Comparison of ENCODE assay signal across 8 cellular contexts in genomic region chr6:145963216-145964068, GRCh38. TPM values are rescaled to one million over a fixed set of nuclear protein-coding genes. Genes with fewer than 3 reads are reported as not detected.
DNase-seq lines count a peak whose midpoint lies in the region; ATAC-seq and TF ChIP-seq lines count a peak whose summit lies in the region.

No MANE protein-coding gene starts in this region.

- no peaks in the 10 kb centered on the region for H3K36me3 ChIP-seq in mesenchymal stem cell (ENCODE audit: control insufficient read depth in 1 of 2, insufficient read depth in 2 of 2, low read depth in 1 of 2, low read length in 2 of 2)

- peak; percentile 29 for ATAC-seq in HG02588 (IDR thresholded peaks at IDR 0.05; ENCODE audit: unreplicated experiment)
- ATAC-seq in GM18519 (IDR thresholded peaks at IDR 0.05; ENCODE audit: low FRiP score, unreplicated experiment): no peak

- no peak overlapping the region for H2BK15ac ChIP-seq in mesenchymal stem cell (ENCODE audit: low read depth, poor library complexity, severe bottlenecking)

- H3K9ac ChIP-seq in mesenchymal stem cell (ENCODE audit: low read length): peak overlapping the region; percentile 97

- in situ Hi-C loops in GM13977 (cut with MboI; ENCODE audit: low pct_unique_long_range_greater_than_20kb, low sequenced_read_pairs, unreplicated experiment): no loop called here

- no peak overlapping the region for H2BK120ac ChIP-seq in mesenchymal stem cell (ENCODE audit: low read depth, low read length)

- no peak overlapping the region for H2BK12ac ChIP-seq in mesenchymal stem cell (ENCODE audit: low read length in 2 of 2)

- TF ChIP-seq CTCF in GM13977 (IDR thresholded peaks at IDR 0.05; ENCODE audit: extremely low read depth, insufficient read depth, missing control alignments): no peak

- H4K8ac ChIP-seq in mesenchymal stem cell (ENCODE audit: low read length): peak overlapping the region; percentile 82

- H3K27me3 ChIP-seq in mesenchymal stem cell (ENCODE audit: control insufficient read depth in 1 of 2, insufficient read depth in 1 of 2, low read length in 2 of 2): no peaks in the 10 kb centered on the region

- H3K23ac ChIP-seq in mesenchymal stem cell (ENCODE audit: low read length in 2 of 2): no peak overlapping the region

- peak overlapping the region; percentile 55 for H2AFZ ChIP-seq in mesenchymal stem cell (ENCODE audit: low read depth, low read length)

- peak overlapping the region; percentile 41 for H3K27ac ChIP-seq in mesenchymal stem cell (ENCODE audit: low read length, poor library complexity, severe bottlenecking)

- peaks cover 8% of the 10 kb centered on the region for H3K79me1 ChIP-seq in mesenchymal stem cell (replicated peaks; ENCODE audit: low read length, poor library complexity, severe bottlenecking)

- H2AK5ac ChIP-seq in mesenchymal stem cell (ENCODE audit: low read length, severe bottlenecking): no peak overlapping the region

- peak overlapping the region; percentile 78 for H4K91ac ChIP-seq in mesenchymal stem cell (ENCODE audit: low read length)

- peak overlapping the region in 1 of 2 experiments; percentile 76 for H3K14ac ChIP-seq in mesenchymal stem cell (ENCODE audit: low read length in 2 of 2)

- peak overlapping the region; percentile 92 to 93 for H3K4me3 ChIP-seq in mesenchymal stem cell (ENCODE audit: insufficient read depth in 1 of 2, low read depth in 1 of 2, low read length in 2 of 2)

- H3K18ac ChIP-seq in mesenchymal stem cell (ENCODE audit: low read depth in 1 of 2, low read length in 2 of 2): peak overlapping the region; percentile 61 to 95

- 0% methylated on average over 43 of the region's 44 CpGs for WGBS in mesenchymal stem cell

- H3K9me3 ChIP-seq in mesenchymal stem cell (ENCODE audit: control insufficient read depth, low read length): no peaks in the 10 kb centered on the region

- H3K4ac ChIP-seq in mesenchymal stem cell (ENCODE audit: low read depth in 1 of 2, low read length in 2 of 2): peak overlapping the region; percentile 24 to 45

- no peaks in the 10 kb centered on the region for H3K4me1 ChIP-seq in mesenchymal stem cell (ENCODE audit: control insufficient read depth, insufficient read depth, low read depth, low read length)

- H2BK5ac ChIP-seq in mesenchymal stem cell (ENCODE audit: low read depth, low read length, poor library complexity, severe bottlenecking): no peak overlapping the region

- H3K4me2 ChIP-seq in mesenchymal stem cell (ENCODE audit: low read length, poor library complexity, severe bottlenecking): peak overlapping the region; percentile 88

- peak; percentile 32 for DNase-seq in GM13977 (ENCODE audit: low spot score)
- peak; percentile 67 for DNase-seq in NCI-H1105 (lab: John Stamatoyannopoulos, UW)
- peak; percentile 29 for DNase-seq in activated CD4-positive, alpha-beta T cell treated with anti-CD3 and anti-CD28 coated beads, Interleukin-2, amount 50 U/mL, for 1 hour
- peak; percentile 23 for DNase-seq in effector CD4-positive, alpha-beta T cell
- peak; percentile 75 for DNase-seq in mesenchymal stem cell
- DNase-seq in stimulated activated CD8-positive, alpha-beta memory T cell treated with anti-CD3 and anti-CD28 coated beads, Interleukin-12 subunit alpha, Interleukin-12 subunit beta, amount 100 ng/mL, for 1 hour (ENCODE audit: low read depth): peak; percentile 16

RNA-seq across cellular contexts. Expression of gene SHPRH, which starts 0.7 kb away (rescaled TPM):
- 3.9 TPM for polyA plus RNA-seq in mesenchymal stem cell (2013, experiment 1 of 2)
- 3.5 TPM for polyA plus RNA-seq in mesenchymal stem cell (2013, experiment 2 of 2)

Comparison
In these comparisons a context has a peak if more than half of its experiments do, and no peak if none do; other contexts are left out.
1. DNase-seq: peak in every context shown above with its lines; median percentile 75 in mesenchymal stem cell; 67 in NCI-H1105; 32 in GM13977; 29 in activated CD4-positive, alpha-beta T cell treated with anti-CD3 and anti-CD28 coated beads, Interleukin-2, amount 50 U/mL, for 1 hour; 23 in effector CD4-positive, alpha-beta T cell; 16 in stimulated activated CD8-positive, alpha-beta memory T cell treated with anti-CD3 and anti-CD28 coated beads, Interleukin-12 subunit alpha, Interleukin-12 subunit beta, amount 100 ng/mL, for 1 hour.